ENCODE assay signal across 10 cellular contexts in the genomic region with DNA sequence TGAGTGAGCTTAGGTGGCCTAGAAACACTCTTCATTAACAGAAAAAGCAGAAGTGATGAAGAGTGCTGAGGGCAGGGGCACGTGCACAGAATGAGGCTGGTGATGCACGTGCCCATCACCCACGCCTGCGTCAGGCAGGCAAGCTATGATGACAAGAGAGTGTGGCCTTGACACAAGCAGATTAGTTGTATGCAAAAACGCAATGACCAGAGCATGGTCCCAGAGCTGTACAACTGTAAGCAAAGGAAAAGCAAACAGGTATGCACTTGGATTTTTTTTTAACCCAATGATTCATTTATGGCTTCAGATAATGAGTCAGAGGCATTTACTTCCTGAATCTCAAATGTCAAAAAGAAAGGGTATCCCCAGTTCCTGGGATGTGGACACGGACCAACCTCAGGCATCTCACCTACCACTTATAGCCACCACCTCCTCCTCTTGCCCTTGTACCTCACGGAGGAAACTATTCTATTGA. TPM values are rescaled to one million over a fixed set of nuclear protein-coding genes. Genes with fewer than 3 reads are reported as not detected.
DNase-seq lines count a peak whose midpoint lies in the region; ATAC-seq and TF ChIP-seq lines count a peak whose summit lies in the region.
"Had no signal": no experiment of that assay in that cellular context is flagged by ENCODE, and none has a peak within 500 bp of the region (broad histone marks: within the 10 kb centered on the region; RNA-seq: fewer than 3 reads in every experiment).

No MANE protein-coding gene starts in this region.

- peak overlapping the region; percentile 50 for H3K27ac ChIP-seq in psoas muscle
- H3K27ac ChIP-seq: 22Rv1 had no signal

- intact Hi-C loops in psoas muscle (cut with DNase I) = no loop called here

- H3K9me3 ChIP-seq in psoas muscle = no peaks in the 10 kb centered on the region

- ATAC-seq in HG02870 (IDR thresholded peaks at IDR 0.05; ENCODE audit: unreplicated experiment) (peak; percentile 89), psoas muscle (peak; percentile 52 to 81 (median 66))

- peak; percentile 72 for DNase-seq in DMS153 (lab: John Stamatoyannopoulos, UW)
- no peak for DNase-seq in DMS153 treated with DMSO at 0.1 percent for 48 hours (lab: John Stamatoyannopoulos, UW; ENCODE audit: unreplicated experiment)
- DNase-seq in OCI-M1 (lab: John Stamatoyannopoulos, UW) = peak; percentile 7
- no peak for DNase-seq in psoas muscle
- DNase-seq in HK-2 (ENCODE audit: unreplicated experiment) = no peak
- DNase-seq in activated naive CD4-positive, alpha-beta T cell treated with anti-CD3 and anti-CD28 coated beads, Interleukin-2, amount 50 U/mL, for 16 hours = no peak
- no peak for DNase-seq in NCI-H82 (lab: John Stamatoyannopoulos, UW)

- H3K4me3 ChIP-seq in psoas muscle = no peak overlapping the region

- WGBS in psoas muscle, 3 donors = 80 to 83% (median 82%) methylated on average over 7 of the region's 7 CpGs

- peaks cover 27% of the 10 kb centered on the region for H3K4me1 ChIP-seq in psoas muscle

- no peaks in the 10 kb centered on the region for H3K36me3 ChIP-seq in psoas muscle (ENCODE audit: insufficient read depth in 1 of 2, low read depth in 1 of 2)

- H3K27me3 ChIP-seq in psoas muscle (ENCODE audit: insufficient read depth in 3 of 3, low read length in 2 of 3) = no peaks in the 10 kb centered on the region

- no peak for TF ChIP-seq CTCF in psoas muscle (IDR thresholded peaks at IDR 0.05)

RNA-seq across cellular contexts. Expression of gene TMEM61, which starts 9.1 kb away (rescaled TPM):
- total RNA-seq in psoas muscle = under 1 TPM in 3 of 4 donors, not detected in 1; 0.34 to 0.54 (median 0.42) TPM
- polyA plus RNA-seq in psoas muscle = under 1 TPM; 0.05 to 0.16 (median 0.11) TPM

RNA-seq across cellular contexts. Expression of gene BSND, which starts 27.4 kb away (rescaled TPM):
- not detected for total RNA-seq in psoas muscle
- polyA plus RNA-seq in psoas muscle = not detected
- total RNA-seq: dermis microvascular lymphatic vessel endothelial cell had no signal

Comparison
In these comparisons a context has a peak if more than half of its experiments do, and no peak if none do; other contexts are left out.
1. DNase-seq: peak in DMS153 (single experiment) and OCI-M1 (single experiment); none in DMS153 treated with DMSO at 0.1 percent for 48 hours (single experiment), psoas muscle (0 of 2), HK-2 (single experiment), activated naive CD4-positive, alpha-beta T cell treated with anti-CD3 and anti-CD28 coated beads, Interleukin-2, amount 50 U/mL, for 16 hours (single experiment) and NCI-H82 (single experiment).